Comparison of ENCODE assay signal across 21 cellular contexts in genomic region chr6:90454835-90455427, GRCh38.
"Had no signal": no experiment of that assay in that cellular context is flagged by ENCODE, and none has a peak within 500 bp of the region (broad histone marks: within the 10 kb centered on the region; RNA-seq: fewer than 3 reads in every experiment).

No MANE protein-coding gene starts in this region.

- H3K9me3 Mint-ChIP-seq: nephron, T-cell had no signal

- H3K4me1 ChIP-seq: adrenal gland, colonic mucosa, tibial nerve, uterus had no signal

- H3K27ac Mint-ChIP-seq: activated CD8-positive, alpha-beta T cell treated with anti-CD3 and anti-CD28 coated beads, Interleukin-2, amount 10 ng/mL, durations not matched to agents 7 days and 5 days; nephron; stimulated activated naive B cell treated with anti-CD40 and anti-IgM and Interleukin-4, amounts not matched to agents 10 μg/mL and 1 μg/mL and 100 μg/mL, for 72 hours; T-cell had no signal

- H3K36me3 ChIP-seq: adrenal gland, colonic mucosa, esophagus squamous epithelium, tibial nerve, uterus had no signal

- H3K4me1 Mint-ChIP-seq: nephron had no signal

- H3K27me3 Mint-ChIP-seq: stimulated activated naive B cell treated with anti-CD40 and anti-IgM and Interleukin-4, amounts not matched to agents 10 μg/mL and 1 μg/mL and 100 μg/mL, for 72 hours; T-cell had no signal

- H3K4me3 ChIP-seq: adrenal gland, colonic mucosa, esophagus squamous epithelium, skin epidermis, tibial nerve, uterus had no signal

- H3K27me3 ChIP-seq: adrenal gland, colonic mucosa, esophagus squamous epithelium, tibial nerve, uterus had no signal

- H3K4me3 Mint-ChIP-seq: activated CD8-positive, alpha-beta T cell treated with anti-CD3 and anti-CD28 coated beads, Interleukin-2, amount 10 ng/mL, durations not matched to agents 7 days and 5 days; nephron; stimulated activated naive B cell treated with anti-CD40 and anti-IgM and Interleukin-4, amounts not matched to agents 10 μg/mL and 1 μg/mL and 100 μg/mL, for 72 hours; T-cell had no signal

- H3K36me3 Mint-ChIP-seq: stimulated activated naive B cell treated with anti-CD40 and anti-IgM and Interleukin-4, amounts not matched to agents 10 μg/mL and 1 μg/mL and 100 μg/mL, for 72 hours; T-cell had no signal

- ATAC-seq: activated CD8-positive, alpha-beta T cell treated with anti-CD3 and anti-CD28 coated beads, Interleukin-2, amount 10 ng/mL, durations not matched to agents 7 days and 5 days; stimulated activated naive B cell treated with anti-CD40 and anti-IgM and Interleukin-4, amounts not matched to agents 10 μg/mL and 1 μg/mL and 100 μg/mL, for 72 hours; T-cell had no signal

- H3K27ac ChIP-seq: adrenal gland, colonic mucosa, esophagus squamous epithelium, skin epidermis, tibial nerve, uterus had no signal

- DNase-seq: activated CD4-positive, CD25-positive, alpha-beta regulatory T cell treated with anti-CD3 and anti-CD28 coated beads, Interleukin-2, amount 50 U/mL, for 72 hours; activated CD8-positive, alpha-beta memory T cell treated with anti-CD3 and anti-CD28 coated beads, Interleukin-2, amount 50 U/mL, for 4 hours; activated CD8-positive, alpha-beta T cell treated with anti-CD3 and anti-CD28 coated beads, Interleukin-2, amount 10 ng/mL, durations not matched to agents 7 days and 5 days; adrenal gland; central memory CD4-positive, alpha-beta T cell; colonic mucosa; esophagus squamous epithelium; foreskin melanocyte; kidney glomerular epithelial cell; nucleus accumbens; posterior cingulate gyrus; stimulated activated CD4-positive, alpha-beta T cell treated with anti-CD3 and anti-CD28 coated beads, Interleukin-15, amount 100 ng/mL, for 24 hours; stimulated activated CD4-positive, alpha-beta T cell treated with anti-CD3 and anti-CD28 coated beads, Interleukin-4, amount 100 ng/mL, for 1 hour; stimulated activated naive B cell treated with anti-CD40 and anti-IgM and Interleukin-4, amounts not matched to agents 10 μg/mL and 1 μg/mL and 100 μg/mL, for 72 hours; substantia nigra; T-cell; T-helper 9 cell; uterus had no signal

- H3K9me3 ChIP-seq: adrenal gland, colonic mucosa, esophagus squamous epithelium, tibial nerve, uterus had no signal
